In the genomic region with DNA sequence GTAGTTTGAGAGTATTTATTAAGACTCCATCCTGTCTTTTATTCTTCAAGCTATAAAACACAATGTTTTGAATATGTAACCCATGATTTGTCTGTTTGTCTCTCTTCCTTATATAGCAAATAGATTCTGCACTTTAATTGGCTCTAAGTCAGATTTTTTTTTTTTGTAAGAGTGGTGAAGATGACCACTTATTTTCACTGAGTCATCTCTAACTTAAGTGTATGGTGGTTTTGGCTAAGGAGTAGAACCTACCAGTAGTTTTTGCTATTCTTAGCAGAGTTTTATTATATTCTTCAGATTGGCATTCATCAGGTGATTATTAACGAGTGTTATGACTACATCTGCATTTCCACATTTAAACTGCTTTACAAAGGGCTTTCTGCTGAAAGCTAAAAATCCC, we compare ENCODE assay signal across 24 cellular contexts.
A peak's percentile ranks its signal among the peaks of the same experiment; 100 is the strongest.
DNase-seq lines count a peak whose midpoint lies in the region; ATAC-seq, FAIRE-seq and TF ChIP-seq lines count a peak whose summit lies in the region.
"Had no signal": no experiment of that assay in that cellular context is flagged by ENCODE, and none has a peak within 500 bp of the region (broad histone marks: within the 10 kb centered on the region; RNA-seq: fewer than 3 reads in every experiment).

No MANE protein-coding gene starts in this region.

- H3K9me3 Mint-ChIP-seq in astrocyte (ENCODE audit: unreplicated experiment), result peaks cover 6% of the 10 kb centered on the region

- peaks cover 44% of the 10 kb centered on the region for H3K79me2 ChIP-seq in astrocyte (ENCODE audit: insufficient read depth, low read length)

- H3K27me3 Mint-ChIP-seq in astrocyte (ENCODE audit: low read depth, unreplicated experiment), result no peaks in the 10 kb centered on the region
- H3K27me3 Mint-ChIP-seq: activated naive CD8-positive, alpha-beta T cell had no signal

- no peak overlapping the region for H3K4me3 ChIP-seq in astrocyte (ENCODE audit: insufficient read depth, low read depth, low read length)
- H3K4me3 ChIP-seq: A549, stomach, upper lobe of left lung had no signal

- no peak overlapping the region for H3K27ac Mint-ChIP-seq in astrocyte (ENCODE audit: unreplicated experiment)
- H3K27ac Mint-ChIP-seq: activated naive CD8-positive, alpha-beta T cell; CD8-positive, alpha-beta T cell had no signal

- peaks cover 52% of the 10 kb centered on the region for H4K20me1 ChIP-seq in astrocyte (ENCODE audit: insufficient read depth, low read length)

- peak; percentile 65 for FAIRE-seq in astrocyte (lab: Jason Lieb, UNC)
- FAIRE-seq: A549, GM18507, HepG2, keratinocyte had no signal

- no peaks in the 10 kb centered on the region for H3K27me3 ChIP-seq in astrocyte (ENCODE audit: insufficient read depth, low read length)
- H3K27me3 ChIP-seq: stomach, upper lobe of left lung had no signal

- H2AFZ ChIP-seq in astrocyte (ENCODE audit: low read depth, low read length), result no peak overlapping the region

- H3K4me2 ChIP-seq in astrocyte (ENCODE audit: low read length), result no peak overlapping the region
- H3K4me2 ChIP-seq: A549 had no signal

- H3K4me3 Mint-ChIP-seq in astrocyte (ENCODE audit: unreplicated experiment), result no peak overlapping the region
- H3K4me3 Mint-ChIP-seq: activated naive CD8-positive, alpha-beta T cell; CD8-positive, alpha-beta T cell; neural crest cell had no signal

- H3K27ac ChIP-seq in astrocyte (ENCODE audit: low read depth, low read length), result no peak overlapping the region
- H3K27ac ChIP-seq: A549, stomach, upper lobe of left lung, WERI-Rb-1 had no signal

- H3K36me3 ChIP-seq in astrocyte (ENCODE audit: insufficient read depth, low read length), result peaks cover 24% of the 10 kb centered on the region
- H3K36me3 ChIP-seq: WERI-Rb-1 had no signal

- peaks cover 10% of the 10 kb centered on the region for H3K4me1 ChIP-seq in astrocyte (ENCODE audit: insufficient read depth, low read length)
- H3K4me1 ChIP-seq: A549 had no signal

- peaks cover 15% of the 10 kb centered on the region for H3K36me3 Mint-ChIP-seq in astrocyte (ENCODE audit: low read depth, unreplicated experiment)

- peak; percentile 45 for ATAC-seq in GM18502 (IDR thresholded peaks at IDR 0.05; ENCODE audit: poor library complexity, unreplicated experiment)
- no peak for ATAC-seq in HG03045 (IDR thresholded peaks at IDR 0.05; ENCODE audit: unreplicated experiment)
- ATAC-seq in GM21576 (IDR thresholded peaks at IDR 0.05; ENCODE audit: unreplicated experiment), result no peak
- ATAC-seq: A549; CD8-positive, alpha-beta T cell; esophagus mucosa; HepG2 had no signal

- no peak for TF ChIP-seq CTCF in astrocyte (IDR thresholded peaks at IDR 0.05; ENCODE audit: insufficient read depth, low read depth, low read length)

- H3K9ac ChIP-seq in astrocyte (ENCODE audit: low read length), result no peak overlapping the region

- peaks cover 6% of the 10 kb centered on the region for H3K4me1 Mint-ChIP-seq in astrocyte (ENCODE audit: low read depth, unreplicated experiment)

- DNase-seq in A172 (ENCODE audit: low spot score) (peak; percentile 8), astrocyte (ENCODE audit: low read depth) (peak; percentile 78), iris pigment epithelial cell (ENCODE audit: low read depth) (peak; percentile 63), MV-4-11 (lab: John Stamatoyannopoulos, UW) (no peak), iPS-NIHi11 (ENCODE audit: low spot score) (no peak)
- DNase-seq: activated T-cell treated with anti-CD3 and anti-CD28 coated beads, Interleukin-2, amount 50 U/mL, for 48 hours; CD8-positive, alpha-beta T cell; MM.1S; NCI-H2029; retina; stomach; T-helper 1 cell; upper lobe of left lung; WERI-Rb-1 had no signal

- no peaks in the 10 kb centered on the region for H3K9me3 ChIP-seq in astrocyte (ENCODE audit: insufficient read depth, low read depth, low read length)
- H3K9me3 ChIP-seq: upper lobe of left lung had no signal

Comparison
In these comparisons a context has a peak if more than half of its experiments do, and no peak if none do; other contexts are left out.
1. DNase-seq: peak in A172 (single experiment), astrocyte (single experiment) and iris pigment epithelial cell (single experiment); none in MV-4-11 (single experiment) and iPS-NIHi11 (single experiment).